ENCODE assay signal across 8 cellular contexts in genomic region chr17:60720763-60721531, GRCh38. TPM values are rescaled to one million over a fixed set of nuclear protein-coding genes. Genes with fewer than 3 reads are reported as not detected.
A peak's percentile ranks its signal among the peaks of the same experiment; 100 is the strongest.
DNase-seq lines count a peak whose midpoint lies in the region; ATAC-seq, FAIRE-seq and TF ChIP-seq lines count a peak whose summit lies in the region.

No MANE protein-coding gene starts in this region.

- no peaks in the 10 kb centered on the region for H3K4me1 ChIP-seq in H1 (replicated peaks in 1 of 4; ENCODE audit: control insufficient read depth in 3 of 4, insufficient read depth in 4 of 4, low read length in 3 of 4)
- H3K4me1 ChIP-seq in mesendoderm (ENCODE audit: control insufficient read depth, low read depth, low read length): no peaks in the 10 kb centered on the region
- peaks cover 0 to 4% (median 0%) of the 10 kb centered on the region in 4 donors for H3K4me1 ChIP-seq in transverse colon

- DNase-seq in AG10803 (ENCODE audit: low read depth): peak; percentile 73
- DNase-seq in GM18507 (ENCODE audit: extremely low spot score, insufficient read length, low read depth): peak; percentile 32
- DNase-seq in NCI-H2029 treated with DMSO at 0.1 percent for 48 hours (lab: John Stamatoyannopoulos, UW): peak; percentile 2
- DNase-seq in T1000 (lab: John Stamatoyannopoulos, UW): peak; percentile 59
- DNase-seq in H1 (ENCODE audit: low read depth in 1 of 2, low spot score in 2 of 2): peak in 1 of 2 experiments; percentile 45
- DNase-seq in mesendoderm: peak; percentile 56
- peak; percentile 10 for DNase-seq in transverse colon

- H3K27me3 ChIP-seq in H1 (replicated peaks in 1 of 4; ENCODE audit: control insufficient read depth in 3 of 4, extremely low read depth in 1 of 4, insufficient read depth in 3 of 4, low read length in 3 of 4) (no peaks in the 10 kb centered on the region), mesendoderm (ENCODE audit: insufficient read depth, low read length, poor library complexity) (no peaks in the 10 kb centered on the region), transverse colon (no peaks in the 10 kb centered on the region)

- ATAC-seq in HG02970 (IDR thresholded peaks at IDR 0.05; ENCODE audit: low FRiP score, unreplicated experiment): no peak

- TF ChIP-seq EP300 in H1 (IDR thresholded peaks at IDR 0.05; ENCODE audit: borderline replicate concordance in 1 of 2, low read depth in 2 of 2, low read length in 2 of 2) (no peak), transverse colon (IDR thresholded peaks at IDR 0.05; ENCODE audit: low read depth) (no peak)

- no peaks in the 10 kb centered on the region for H4K20me1 ChIP-seq in H1 (replicated peaks in 1 of 2; ENCODE audit: control insufficient read depth in 1 of 2, insufficient read depth in 2 of 2, low read length in 2 of 2)

- H2AK5ac ChIP-seq in H1 (ENCODE audit: low read depth, low read length) (no peak overlapping the region), mesendoderm (ENCODE audit: low read length) (no peak overlapping the region)

- H3K23me2 ChIP-seq in H1 (ENCODE audit: low read depth, low read length): no peaks in the 10 kb centered on the region

- no peaks in the 10 kb centered on the region for H3K9me3 ChIP-seq in H1 (ENCODE audit: insufficient read depth in 2 of 2, low read depth in 1 of 2, low read length in 1 of 2)
- no peaks in the 10 kb centered on the region for H3K9me3 ChIP-seq in transverse colon

- H4K5ac ChIP-seq in H1 (ENCODE audit: insufficient read length, low read depth, low read length) (no peak overlapping the region), mesendoderm (ENCODE audit: low read length) (no peak overlapping the region)

- CTCF ChIA-PET in H1 (lab: Charles Lee; ENCODE audit: partially characterized antibody): interaction anchor here (0.6 to 4.0 kb wide), 29 partner anchors 8 to 748 kb away, joined by 3 to 23 read pairs (median 3); no protein-coding TSS in a partner anchor

- H3K79me2 ChIP-seq in H1 (ENCODE audit: control insufficient read depth in 1 of 2, insufficient read depth in 2 of 2, low read length in 2 of 2) (no peaks in the 10 kb centered on the region), mesendoderm (ENCODE audit: control insufficient read depth, insufficient read depth, low read length) (no peaks in the 10 kb centered on the region)

- no peak overlapping the region for H3K23ac ChIP-seq in H1 (ENCODE audit: insufficient read length)
- H3K23ac ChIP-seq in mesendoderm (ENCODE audit: low read length): no peak overlapping the region

- H3K9ac ChIP-seq in H1 (replicated peaks in 1 of 4; ENCODE audit: extremely low read depth in 1 of 4, low read depth in 3 of 4, low read length in 3 of 4) (no peak overlapping the region), mesendoderm (ENCODE audit: low read length) (no peak overlapping the region)

- H3K56ac ChIP-seq in H1 (replicated peaks; ENCODE audit: insufficient read length, low read depth, low read length) (no peak overlapping the region), mesendoderm (ENCODE audit: low read length) (no peak overlapping the region)

- no peak overlapping the region for H2BK5ac ChIP-seq in H1 (ENCODE audit: low read depth, low read length)
- no peak overlapping the region for H2BK5ac ChIP-seq in mesendoderm (ENCODE audit: low read length)

- no peak overlapping the region for H4K8ac ChIP-seq in H1 (ENCODE audit: extremely low read depth, insufficient read depth, low read length)
- H4K8ac ChIP-seq in mesendoderm (ENCODE audit: low read depth, low read length): no peak overlapping the region

- peak; percentile 93 to 94 for TF ChIP-seq RAD21 in H1 (IDR thresholded peaks at IDR 0.05 in 1 of 2, conservative IDR thresholded peaks at IDR 0.05 in 1 of 2; ENCODE audit: low read depth in 2 of 2, low read length in 2 of 2)

- no peak overlapping the region for H4K91ac ChIP-seq in H1 (replicated peaks; ENCODE audit: insufficient read length, low read length)

- no peak overlapping the region for H2BK20ac ChIP-seq in H1 (ENCODE audit: low read length)

- no peak overlapping the region for H2AFZ ChIP-seq in H1 (ENCODE audit: low read length)

- no peaks in the 10 kb centered on the region for H3K79me1 ChIP-seq in H1 (ENCODE audit: low read depth, low read length)
- H3K79me1 ChIP-seq in mesendoderm (ENCODE audit: low read length): no peaks in the 10 kb centered on the region

- H3K4me3 ChIP-seq in AG10803 (ENCODE audit: low read length) (no peak overlapping the region), H1 (ENCODE audit: extremely low read depth in 1 of 4, insufficient read depth in 2 of 4, low read depth in 3 of 4, low read length in 4 of 4) (no peak overlapping the region), mesendoderm (ENCODE audit: low read length) (no peak overlapping the region), transverse colon (no peak overlapping the region)

- H3K4me2 ChIP-seq in H1 (ENCODE audit: insufficient read depth in 1 of 2, low read depth in 2 of 2, low read length in 2 of 2) (no peak overlapping the region), mesendoderm (ENCODE audit: low read length) (no peak overlapping the region)

- H3K18ac ChIP-seq in H1 (ENCODE audit: extremely low read depth, low read length): no peak overlapping the region
- H3K18ac ChIP-seq in mesendoderm (ENCODE audit: low read length): no peak overlapping the region

- TF ChIP-seq CTCF in AG10803 (conservative IDR thresholded peaks at IDR 0.05; ENCODE audit: low read length) (peak; percentile 95), H1 (IDR thresholded peaks at IDR 0.05; ENCODE audit: control extremely low read depth in 1 of 3, insufficient read depth in 1 of 3, low read depth in 1 of 3, low read length in 3 of 3) (peak in 2 of 3 experiments; percentile 70 to 74; a peak in 3 of 4 replicates), transverse colon (IDR thresholded peaks at IDR 0.05) (peak; percentile 70 to 93 (median 89))

- 36% methylated on average over 5 of the region's 5 CpGs; no CpG with 5 or more reads in 1 of the 2 experiments for WGBS in H1 (ENCODE audit: extremely low coverage in 1 of 2, insufficient coverage in 1 of 2, insufficient read length in 1 of 2, insufficient replicate concordance in 2 of 2, low coverage in 1 of 2, low lambda C conversion rate in 2 of 2, missing lambda C conversion rate in 1 of 2), 2 experiments
- no CpG with 5 or more reads among the region's 5 CpGs for WGBS in mesendoderm (ENCODE audit: extremely low coverage, insufficient coverage, low lambda C conversion rate)
- WGBS in transverse colon (ENCODE audit: low coverage in 1 of 2), 2 donors: 39 to 53% methylated on average over 4 to 5 of the region's 5 CpGs

- no peak overlapping the region for H2BK12ac ChIP-seq in H1 (ENCODE audit: low read depth, low read length)

- H2BK120ac ChIP-seq in H1 (replicated peaks; ENCODE audit: low read depth, low read length): no peak overlapping the region
- no peak overlapping the region for H2BK120ac ChIP-seq in mesendoderm (ENCODE audit: low read depth, low read length)

- no peak overlapping the region for H3K4ac ChIP-seq in H1 (replicated peaks; ENCODE audit: insufficient read length, low read depth, low read length)
- H3K4ac ChIP-seq in mesendoderm (ENCODE audit: low read depth, low read length): no peak overlapping the region

- intact Hi-C loops in transverse colon (cut with DNase I; ENCODE audit: low total_unique reads): no loop called here

- no peak overlapping the region for H3K14ac ChIP-seq in H1 (ENCODE audit: insufficient read length)

- TF ChIP-seq POLR2A in H1 (IDR thresholded peaks at IDR 0.05; ENCODE audit: control extremely low read depth in 1 of 2, low read depth in 2 of 2, low read length in 2 of 2) (no peak), transverse colon (IDR thresholded peaks at IDR 0.05) (no peak)

- POLR2A ChIA-PET in H1 (lab: Charles Lee; ENCODE audit: partially characterized antibody): interaction anchor here (0.5 kb wide), 1 partner anchor 671 kb away, joined by 3 read pairs; no protein-coding TSS in a partner anchor

- FAIRE-seq in GM18507 (lab: Jason Lieb, UNC): peak; percentile 77
- FAIRE-seq in H1 (lab: Jason Lieb, UNC): peak; percentile 81

- in situ Hi-C loops in transverse colon (cut with MboI; ENCODE audit: low pct_ligation_motif_present in 1 of 4, low pct_unique_long_range_greater_than_20kb in 1 of 4, low sequenced_read_pairs in 3 of 4): loop anchor here in 2 of 4 donors (25.0 kb wide), 2 partner anchors 241 to 666 kb away; partner anchors contain the start of gene TBX2 (in 2 of the 2)

- H3K27ac ChIP-seq in H1 (ENCODE audit: low read depth, low read length): no peak overlapping the region
- H3K27ac ChIP-seq in mesendoderm (ENCODE audit: low read depth, low read length): no peak overlapping the region
- H3K27ac ChIP-seq in transverse colon: no peak overlapping the region

- no peak overlapping the region for H2BK15ac ChIP-seq in H1 (ENCODE audit: low read length)
- H2BK15ac ChIP-seq in mesendoderm (replicated peaks; ENCODE audit: low read depth): no peak overlapping the region

- H3K36me3 ChIP-seq in H1 (ENCODE audit: control insufficient read depth in 2 of 4, insufficient read depth in 4 of 4, low read length in 3 of 4) (no peaks in the 10 kb centered on the region), mesendoderm (ENCODE audit: control insufficient read depth, insufficient read depth, low read length) (no peaks in the 10 kb centered on the region), transverse colon (no peaks in the 10 kb centered on the region)

TF ChIP-seq in H1, 55 proteins besides CTCF, POLR2A, EP300 and RAD21 (continues in another document):
- TF ChIP-seq ASH2L (IDR thresholded peaks at IDR 0.05; ENCODE audit: low read length) (no peak), CTBP2 (IDR thresholded peaks at IDR 0.05; ENCODE audit: borderline replicate concordance, insufficient read depth, insufficient read length, low read length) (no peak), POLR2AphosphoS5 (IDR thresholded peaks at IDR 0.05; ENCODE audit: low read depth, low read length) (no peak)

RNA-seq across cellular contexts. Expression of gene BCAS3, which starts 43.3 kb away (rescaled TPM):
- total RNA-seq in H1 (2021; fragmentation: NEBNext Ultra II Directional; extraction: Animal tissue kit (Norgen Biotek cat#: 25700)): 11.7 and 13.3 TPM in 2 replicates
- 9.9 and 13.9 TPM in 2 replicates for polyA plus RNA-seq in H1 (2011; rRNA removed)
- polyA plus RNA-seq in H1 (2011; cell fraction: cytosol; rRNA removed): 10.0 TPM
- 16.8 TPM for polyA plus RNA-seq in H1 (2011; cell fraction: nucleus; rRNA removed)
- 10.2 to 15.4 TPM (median 11.9 TPM) in 4 replicates for polyA plus RNA-seq in H1 (2012, experiment 1 of 2)
- polyA plus RNA-seq in H1 (2012, experiment 2 of 2): 5.9 TPM
- polyA plus RNA-seq in H1 (2013, experiment 1 of 2): 9.3 TPM
- 8.9 TPM for polyA plus RNA-seq in H1 (2013, experiment 2 of 2)
- polyA minus RNA-seq in H1 (2011; rRNA and poly(A)+ RNA removed): 97.3 and 102 TPM in 2 replicates
- 21.7 TPM for polyA minus RNA-seq in H1 (2011; cell fraction: cytosol; rRNA and poly(A)+ RNA removed)
- 174 TPM for polyA minus RNA-seq in H1 (2011; cell fraction: nucleus; rRNA and poly(A)+ RNA removed)
- 6.4 TPM for polyA plus RNA-seq in mesendoderm (2013, experiment 1 of 2)
- 7.1 TPM for polyA plus RNA-seq in mesendoderm (2013, experiment 2 of 2)
- total RNA-seq in transverse colon: 10 to 100 TPM; 20.7 to 76.3 (median 39.8) TPM
